ENCODE assay signal across 8 cellular contexts in genomic region chr15:40274350-40275274, GRCh38. TPM values are rescaled to one million over a fixed set of nuclear protein-coding genes. Genes with fewer than 3 reads are reported as not detected.
DNase-seq lines count a peak whose midpoint lies in the region; ATAC-seq and TF ChIP-seq lines count a peak whose summit lies in the region.

No MANE protein-coding gene starts in this region.

- no TSS peak for BruUV-seq in MCF 10A (replicated peaks; lab: Mats Ljungman, UMichigan)

- H3K36me3 Mint-ChIP-seq in activated B cell treated with CpG ODN at 0.5 μM for 24 hours (ENCODE audit: low read depth), result no peaks in the 10 kb centered on the region
- peaks cover 17% of the 10 kb centered on the region for H3K36me3 Mint-ChIP-seq in MCF 10A (ENCODE audit: insufficient read depth, unreplicated experiment)

- CTCF ChIA-PET in activated B cell treated with CpG ODN at 0.5 μM for 24 hours (lab: Charles Lee) (interaction anchor here (0.6 to 11.8 kb wide), 43 partner anchors 10 to 589 kb away, joined by 3 to 228 read pairs (median 5); partner anchors contain the start of genes PAK6, PLCB2 and SRP14), MCF 10A (lab: Yijun Ruan, JAX) (interaction anchor here (0.5 to 14.7 kb wide), 65 partner anchors 8 to 844 kb away, joined by 3 to 657 read pairs (median 5); partner anchors contain the start of genes ANKRD63, CCDC9B, IVD and PAK6)

- H3K9me3 Mint-ChIP-seq in activated B cell treated with CpG ODN at 0.5 μM for 24 hours (no peaks in the 10 kb centered on the region), MCF 10A (ENCODE audit: unreplicated experiment) (no peaks in the 10 kb centered on the region)

- POLR2A ChIA-PET in activated B cell treated with CpG ODN at 0.5 μM for 24 hours (lab: Charles Lee) (interaction anchor here (0.6 to 3.1 kb wide), 7 partner anchors 10 to 231 kb away, joined by 3 to 16 read pairs (median 7); no protein-coding TSS in a partner anchor), MCF 10A (lab: Yijun Ruan, JAX) (interaction anchor here (0.7 to 1.5 kb wide), 7 partner anchors 35 to 229 kb away, joined by 3 to 17 read pairs (median 4); partner anchors contain the start of gene PAK6)

- TF ChIP-seq CTCF in AG10803 (conservative IDR thresholded peaks at IDR 0.05; ENCODE audit: low read length) (peak; percentile 100), activated B cell treated with CpG ODN at 0.5 μM for 24 hours (IDR thresholded peaks at IDR 0.05) (peak; percentile 97), MCF 10A (IDR thresholded peaks at IDR 0.05; ENCODE audit: unreplicated experiment) (peak; percentile 100)

- H3K4me1 Mint-ChIP-seq in activated B cell treated with CpG ODN at 0.5 μM for 24 hours (peaks cover 25% of the 10 kb centered on the region), MCF 10A (ENCODE audit: insufficient read depth, unreplicated experiment) (no peaks in the 10 kb centered on the region)

- intact Hi-C loops in activated B cell treated with CpG ODN at 0.5 μM for 24 hours (cut with micrococcal nuclease), result loop anchor here (1.0 to 5.0 kb wide), 7 partner anchors 37 to 488 kb away; partner anchors contain the start of gene PAK6
- intact Hi-C loops in MCF 10A (cut with micrococcal nuclease), result loop anchor here (1.0 to 10.0 kb wide), 5 partner anchors 34 to 490 kb away; partner anchors contain the start of genes BMF and FSIP1

- DNase-seq in AG10803 (ENCODE audit: low read depth) (peak; percentile 80), NCI-H2227 treated with DMSO at 0.1 percent for 48 hours (lab: John Stamatoyannopoulos, UW) (peak; percentile 32), activated B cell treated with CpG ODN at 0.5 μM for 24 hours (peak; percentile 86), MCF 10A (ENCODE audit: unreplicated experiment) (peak; percentile 80), islet precursor cell (peak; percentile 89)
- peak; percentile 76 to 87 for DNase-seq in stimulated activated CD4-positive, alpha-beta T cell treated with anti-CD3 and anti-CD28 coated beads, Interleukin-1b, Interleukin-23, amount 100 ng/mL, for 1 hour (ENCODE audit: low read depth in 2 of 2)

- no peak overlapping the region for H3K4me3 ChIP-seq in AG10803 (ENCODE audit: low read length)

- ATAC-seq in GM21786 (IDR thresholded peaks at IDR 0.05; ENCODE audit: unreplicated experiment), result peak; percentile 52
- ATAC-seq in activated B cell treated with CpG ODN at 0.5 μM for 24 hours (ENCODE audit: low read depth), result peak; percentile 82
- ATAC-seq in GM21723 (IDR thresholded peaks at IDR 0.05; ENCODE audit: unreplicated experiment), result no peak

- H3K27me3 Mint-ChIP-seq in activated B cell treated with CpG ODN at 0.5 μM for 24 hours (peaks cover 2% of the 10 kb centered on the region), MCF 10A (ENCODE audit: insufficient read depth, unreplicated experiment) (no peaks in the 10 kb centered on the region)

- no peak overlapping the region for H3K27ac Mint-ChIP-seq in activated B cell treated with CpG ODN at 0.5 μM for 24 hours
- no peak overlapping the region for H3K27ac Mint-ChIP-seq in MCF 10A (ENCODE audit: low read depth, unreplicated experiment)

- H3K4me3 Mint-ChIP-seq in activated B cell treated with CpG ODN at 0.5 μM for 24 hours, result no peak overlapping the region
- no peak overlapping the region for H3K4me3 Mint-ChIP-seq in MCF 10A (ENCODE audit: unreplicated experiment)

RNA-seq across cellular contexts. Expression of gene ANKRD63, which starts 8.3 kb away (rescaled TPM):
- total RNA-seq in activated B cell treated with CpG ODN at 0.5 μM for 24 hours (0.32 TPM in 1 of 2 replicates, not detected in the other), MCF 10A (2022) (not detected in 2 replicates)

RNA-seq across cellular contexts. Expression of gene PLCB2, which starts 33.1 kb away (rescaled TPM):
- 109 and 126 TPM in 2 replicates for total RNA-seq in activated B cell treated with CpG ODN at 0.5 μM for 24 hours
- total RNA-seq in MCF 10A (2022), result 0.15 and 0.84 TPM in 2 replicates

RNA-seq across cellular contexts. Expression of gene PAK6, which starts 35.7 kb away (rescaled TPM):
- total RNA-seq in activated B cell treated with CpG ODN at 0.5 μM for 24 hours (0.34 and 0.40 TPM in 2 replicates), MCF 10A (2022) (9.3 and 9.5 TPM in 2 replicates)

RNA-seq across cellular contexts. Expression of gene INAFM2, which starts 48.9 kb away (rescaled TPM):
- total RNA-seq in activated B cell treated with CpG ODN at 0.5 μM for 24 hours (9.5 TPM in 2 replicates), MCF 10A (2022) (14.9 and 15.7 TPM in 2 replicates)

Comparison
In these comparisons a context has a peak if more than half of its experiments do, and no peak if none do; other contexts are left out.
1. DNase-seq: peak in every context shown above with its lines; median percentile 89 in islet precursor cell; 86 in activated B cell treated with CpG ODN at 0.5 μM for 24 hours; 82 in stimulated activated CD4-positive, alpha-beta T cell treated with anti-CD3 and anti-CD28 coated beads, Interleukin-1b, Interleukin-23, amount 100 ng/mL, for 1 hour; 80 in AG10803; 80 in MCF 10A; 32 in NCI-H2227 treated with DMSO at 0.1 percent for 48 hours.
2. RNA of gene PLCB2, which starts 33.1 kb away (total RNA-seq): 109 to 126 TPM in activated B cell treated with CpG ODN at 0.5 μM for 24 hours; 0.15 to 0.84 TPM in MCF 10A; every median in the first group is over 10 times any median in the second.
3. Peak in every context shown above with its lines, with median percentiles within 50 percentile points of each other: CTCF ChIP-seq.